In genomic region chr11:65894034-65894591, GRCh38 we compare ENCODE assay signal across 9 cellular contexts. TPM values are rescaled to one million over a fixed set of nuclear protein-coding genes. Genes with fewer than 3 reads are reported as not detected.
DNase-seq lines count a peak whose midpoint lies in the region; ATAC-seq and TF ChIP-seq lines count a peak whose summit lies in the region.
"Had no signal": no experiment of that assay in that cellular context is flagged by ENCODE, and none has a peak within 500 bp of the region (broad histone marks: within the 10 kb centered on the region; RNA-seq: fewer than 3 reads in every experiment).

No MANE protein-coding gene starts in this region.

- peak overlapping the region in 3 of 4 donors; percentile 11 to 71 (median 34) for H3K4me3 ChIP-seq in upper lobe of left lung
- no peak overlapping the region for H3K4me3 ChIP-seq in BE2C (ENCODE audit: low read depth, low read length)

- peaks cover 39 to 56% (median 48%) of the 10 kb centered on the region in 4 donors for H3K4me1 ChIP-seq in upper lobe of left lung
- H3K4me1 ChIP-seq in BE2C: peaks cover 8% of the 10 kb centered on the region

- no peak for ATAC-seq in activated T-cell treated with anti-CD3 and anti-CD28 coated beads, Interleukin-2, amount 50 U/mL, for 72 hours (replicated peaks in 1 of 2)
- no peak for ATAC-seq in upper lobe of left lung (ENCODE audit: low FRiP score in 2 of 2)
- ATAC-seq in HG02970 (IDR thresholded peaks at IDR 0.05; ENCODE audit: low FRiP score, unreplicated experiment): no peak

- H3K27ac Mint-ChIP-seq in activated T-cell treated with anti-CD3 and anti-CD28 coated beads, Interleukin-2, amount 50 U/mL, for 72 hours: peak overlapping the region; percentile 29

- H3K9me3 Mint-ChIP-seq in activated T-cell treated with anti-CD3 and anti-CD28 coated beads, Interleukin-2, amount 50 U/mL, for 72 hours: no peaks in the 10 kb centered on the region

- H3K4me1 Mint-ChIP-seq in activated T-cell treated with anti-CD3 and anti-CD28 coated beads, Interleukin-2, amount 50 U/mL, for 72 hours (ENCODE audit: low read depth): peaks cover 73% of the 10 kb centered on the region

- TF ChIP-seq CTCF in upper lobe of left lung (IDR thresholded peaks at IDR 0.05) (peak in 1 of 6 experiments; percentile 6), BE2C (IDR thresholded peaks at IDR 0.05; ENCODE audit: low read depth, low read length) (no peak)

- H3K9me3 ChIP-seq in upper lobe of left lung: no peaks in the 10 kb centered on the region
- H3K9me3 ChIP-seq in BE2C: no peaks in the 10 kb centered on the region; the same call in 1 of the 2 replicates

- WGBS in upper lobe of left lung, 2 donors: 48 to 60% methylated on average over 4 to 12 of the region's 16 CpGs

- H3K4me3 Mint-ChIP-seq in activated T-cell treated with anti-CD3 and anti-CD28 coated beads, Interleukin-2, amount 50 U/mL, for 72 hours: peak overlapping the region; percentile 91 to 94

- TF ChIP-seq EP300 in upper lobe of left lung (IDR thresholded peaks at IDR 0.05): no peak

- H3K27me3 ChIP-seq in layer of hippocampus (ENCODE audit: control insufficient read depth, insufficient read depth, low read length) (no peaks in the 10 kb centered on the region), upper lobe of left lung (no peaks in the 10 kb centered on the region), BE2C (peaks cover 11% of the 10 kb centered on the region)

- H3K36me3 ChIP-seq in upper lobe of left lung (no peaks in the 10 kb centered on the region), BE2C (no peaks in the 10 kb centered on the region)

- peak overlapping the region; percentile 81 for H3K27ac ChIP-seq in layer of hippocampus (ENCODE audit: low read depth, low read length)
- H3K27ac ChIP-seq in upper lobe of left lung: peak overlapping the region; percentile 94 to 98 (median 94)

- H3K36me3 Mint-ChIP-seq in activated T-cell treated with anti-CD3 and anti-CD28 coated beads, Interleukin-2, amount 50 U/mL, for 72 hours (ENCODE audit: insufficient read depth in 2 of 2): peaks cover 6 to 7% of the 10 kb centered on the region in 2 donors

- H3K27me3 Mint-ChIP-seq in activated T-cell treated with anti-CD3 and anti-CD28 coated beads, Interleukin-2, amount 50 U/mL, for 72 hours (ENCODE audit: low read depth): no peaks in the 10 kb centered on the region

- DNase-seq in activated naive CD4-positive, alpha-beta T cell treated with Interleukin-2 at 50 U/mL for 16 hours: peak; percentile 34
- no peak for DNase-seq in activated naive CD4-positive, alpha-beta T cell treated with anti-CD3 and anti-CD28 coated beads, Interleukin-2, amount 50 U/mL, for 16 hours
- DNase-seq in activated T-cell treated with anti-CD3 and anti-CD28 coated beads, Interleukin-2, amount 50 U/mL, for 72 hours: peak; percentile 53 to 60
- DNase-seq in upper lobe of left lung (peak; percentile 74 to 83), BE2C (no peak), OCI-M1 (lab: John Stamatoyannopoulos, UW) (no peak)
- DNase-seq: DMS79 treated with DMSO at 0.1 percent for 48 hours had no signal

- peak in 1 of 4 donors; percentile 20 for TF ChIP-seq POLR2A in upper lobe of left lung (IDR thresholded peaks at IDR 0.05)

RNA-seq across cellular contexts. Expression of gene CCDC85B, which starts 3.6 kb away (rescaled TPM):
- total RNA-seq in activated T-cell treated with anti-CD3 and anti-CD28 coated beads, Interleukin-2, amount 50 U/mL, for 72 hours: 10 to 100 TPM; 35.4 to 37.5 TPM
- total RNA-seq in upper lobe of left lung: 10 to 100 TPM; 19.9 to 69.7 (median 37.2) TPM
- 205 TPM for polyA plus RNA-seq in BE2C (2012; ENCODE audit: insufficient read depth, insufficient read length, low read depth)

RNA-seq across cellular contexts. Expression of gene FIBP, which starts 5.8 kb away (rescaled TPM):
- total RNA-seq in activated T-cell treated with anti-CD3 and anti-CD28 coated beads, Interleukin-2, amount 50 U/mL, for 72 hours: 10 to 100 TPM; 86.4 to 91.9 TPM
- total RNA-seq in upper lobe of left lung: 10 to 100 TPM; 46.8 to 77.7 (median 57.0) TPM
- 385 TPM for polyA plus RNA-seq in BE2C (2012; ENCODE audit: insufficient read depth, insufficient read length, low read depth)

RNA-seq across cellular contexts. Expression of gene FOSL1, which starts 6.1 kb away (rescaled TPM):
- 10 to 100 TPM; 11.9 to 18.8 TPM for total RNA-seq in activated T-cell treated with anti-CD3 and anti-CD28 coated beads, Interleukin-2, amount 50 U/mL, for 72 hours
- 10 to 100 TPM in 3 of 6 donors, 1 to 10 TPM in 3; 1.8 to 16.9 (median 8.2) TPM for total RNA-seq in upper lobe of left lung
- polyA plus RNA-seq in BE2C (2012; ENCODE audit: insufficient read depth, insufficient read length, low read depth): not detected

RNA-seq across cellular contexts. Expression of gene CTSW, which starts 14.5 kb away (rescaled TPM):
- 10 to 100 TPM; 16.8 to 27.8 TPM for total RNA-seq in activated T-cell treated with anti-CD3 and anti-CD28 coated beads, Interleukin-2, amount 50 U/mL, for 72 hours
- 10 to 100 TPM in 3 of 6 donors, 1 to 10 TPM in 3; 2.1 to 20.7 (median 11.4) TPM for total RNA-seq in upper lobe of left lung
- not detected for polyA plus RNA-seq in BE2C (2012; ENCODE audit: insufficient read depth, insufficient read length, low read depth)

RNA-seq across cellular contexts. Expression of gene EFEMP2, which starts 21.5 kb away (rescaled TPM):
- total RNA-seq in activated T-cell treated with anti-CD3 and anti-CD28 coated beads, Interleukin-2, amount 50 U/mL, for 72 hours: 10 to 100 TPM; 22.4 to 26.0 TPM
- 10 to 100 TPM; 28.8 to 79.6 (median 65.3) TPM for total RNA-seq in upper lobe of left lung
- polyA plus RNA-seq in BE2C (2012; ENCODE audit: insufficient read depth, insufficient read length, low read depth): 95.6 TPM

Comparison
In these comparisons a context has a peak if more than half of its experiments do, and no peak if none do; other contexts are left out.
1. DNase-seq: peak in activated naive CD4-positive, alpha-beta T cell treated with Interleukin-2 at 50 U/mL for 16 hours (single experiment), activated T-cell treated with anti-CD3 and anti-CD28 coated beads, Interleukin-2, amount 50 U/mL, for 72 hours (2 of 2) and upper lobe of left lung (2 of 2); none in activated naive CD4-positive, alpha-beta T cell treated with anti-CD3 and anti-CD28 coated beads, Interleukin-2, amount 50 U/mL, for 16 hours (single experiment), BE2C (single experiment) and OCI-M1 (single experiment).